ENCODE assay signal across 8 cellular contexts in the genomic region with DNA sequence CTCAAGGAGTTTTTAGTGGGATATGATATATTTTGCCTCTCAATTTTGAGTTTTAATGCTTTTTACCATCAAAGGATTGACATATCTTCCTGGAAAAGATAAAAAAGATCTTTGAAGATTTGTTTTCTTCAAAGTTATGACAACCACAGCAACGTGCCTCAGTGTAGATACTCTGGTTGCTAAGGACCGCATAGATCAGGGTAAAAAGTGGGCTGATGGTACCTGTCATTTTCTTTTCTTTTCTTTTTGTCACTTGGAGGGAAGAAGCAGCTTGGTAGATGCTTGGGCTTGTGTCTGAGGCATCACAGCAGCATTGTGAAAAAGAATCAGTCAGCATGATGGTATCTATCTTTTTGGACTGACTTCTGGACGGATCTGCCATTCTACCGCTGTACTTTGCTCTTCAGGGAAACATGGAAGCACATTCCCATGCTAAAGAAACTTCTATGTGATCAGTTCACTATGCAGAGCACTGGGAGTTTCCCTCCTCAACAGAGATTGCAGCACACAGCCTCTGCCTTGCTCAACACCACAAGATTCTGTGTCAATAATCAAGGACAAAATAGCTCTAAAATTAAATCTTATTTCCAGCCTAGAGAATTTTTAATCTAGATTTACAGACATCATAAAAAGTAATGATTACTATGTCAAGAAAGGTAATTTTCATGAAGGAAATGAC. TPM values are rescaled to one million over a fixed set of nuclear protein-coding genes. Genes with fewer than 3 reads are reported as not detected.
DNase-seq lines count a peak whose midpoint lies in the region; ATAC-seq and TF ChIP-seq lines count a peak whose summit lies in the region.

No MANE protein-coding gene starts in this region.

- no peaks in the 10 kb centered on the region for H3K27me3 ChIP-seq in SJSA1 (replicated peaks)
- no peaks in the 10 kb centered on the region for H3K27me3 ChIP-seq in A673 (replicated peaks; ENCODE audit: insufficient read depth, low read depth, low read length, poor library complexity)
- no peaks in the 10 kb centered on the region for H3K27me3 ChIP-seq in SJCRH30

- DNase-seq in SJSA1 (ENCODE audit: low read depth in 1 of 2, low spot score in 2 of 2) (no peak), fibroblast of pulmonary artery (ENCODE audit: low read depth) (peak; percentile 89), A673 (ENCODE audit: low spot score) (no peak), SJCRH30 (no peak), NCI-H1417 treated with DMSO at 0.1 percent for 48 hours (lab: John Stamatoyannopoulos, UW) (no peak)

- H3K4me3 ChIP-seq in SJSA1 (no peak overlapping the region), fibroblast of pulmonary artery (replicated peaks; ENCODE audit: low read depth, low read length) (no peak overlapping the region), skin epidermis (no peak overlapping the region), A673 (ENCODE audit: low read depth, low read length, poor library complexity, severe bottlenecking) (no peak overlapping the region), SJCRH30 (no peak overlapping the region)

- ATAC-seq in GM19463 (IDR thresholded peaks at IDR 0.05; ENCODE audit: unreplicated experiment) (peak; percentile 26), HG02981 (IDR thresholded peaks at IDR 0.05; ENCODE audit: unreplicated experiment) (no peak)

- BruUV-seq in A673 (replicated peaks; lab: Mats Ljungman, UMichigan): no TSS peak

- CTCF ChIA-PET in A673 (lab: Charles Lee): no interaction called here

- H3K9me3 ChIP-seq in SJSA1 (replicated peaks) (no peaks in the 10 kb centered on the region), A673 (ENCODE audit: low read depth, low read length, poor library complexity, severe bottlenecking) (no peaks in the 10 kb centered on the region), SJCRH30 (replicated peaks) (no peaks in the 10 kb centered on the region)

- peak overlapping the region; percentile 47; the same call in 1 of the 2 replicates for H3K27ac ChIP-seq in SJSA1
- peak overlapping the region in 20 of 21 experiments; percentile 7 to 87 (median 60) for H3K27ac ChIP-seq in skin epidermis
- no peak overlapping the region for H3K27ac ChIP-seq in A673 (ENCODE audit: low read depth, low read length, poor library complexity, severe bottlenecking)
- no peak overlapping the region for H3K27ac ChIP-seq in SJCRH30

- POLR2A ChIA-PET in A673 (lab: Charles Lee; ENCODE audit: low non-redundant PET): no interaction called here

- H3K36me3 ChIP-seq in SJSA1: no peaks in the 10 kb centered on the region
- H3K36me3 ChIP-seq in A673 (ENCODE audit: insufficient read depth, low read length, poor library complexity, severe bottlenecking): no peaks in the 10 kb centered on the region
- H3K36me3 ChIP-seq in SJCRH30: no peaks in the 10 kb centered on the region

- peaks cover 13% of the 10 kb centered on the region for H3K4me1 ChIP-seq in SJSA1 (replicated peaks)
- peaks cover 6% of the 10 kb centered on the region for H3K4me1 ChIP-seq in A673 (ENCODE audit: insufficient read depth, low read length, poor library complexity, severe bottlenecking)
- no peaks in the 10 kb centered on the region for H3K4me1 ChIP-seq in SJCRH30

- TF ChIP-seq CTCF in fibroblast of pulmonary artery (IDR thresholded peaks at IDR 0.05; ENCODE audit: low read length, missing control alignments) (no peak), A673 (conservative IDR thresholded peaks at IDR 0.05; ENCODE audit: low read depth, low read length) (no peak)

- intact Hi-C loops in A673 (cut with micrococcal nuclease; ENCODE audit: unreplicated experiment): no loop called here

RNA-seq across cellular contexts. Expression of gene SGK1, which starts 54.8 kb away (rescaled TPM):
- total RNA-seq in SJSA1 (2014; rRNA removed; shearing (Covaris generic)): 50.2 and 53.9 TPM in 2 replicates
- 40.0 and 73.3 TPM in 2 replicates for total RNA-seq in A673 (2021)
- total RNA-seq in SJCRH30 (2014; rRNA removed; shearing (Covaris generic)): 1.6 and 1.7 TPM in 2 replicates

Comparison
In these comparisons a context has a peak if more than half of its experiments do, and no peak if none do; other contexts are left out.
1. H3K27ac ChIP-seq: peak in SJSA1 (single experiment) and skin epidermis (20 of 21); none in A673 (single experiment) and SJCRH30 (single experiment).
2. RNA of gene SGK1, which starts 54.8 kb away (total RNA-seq): 40.0 to 73.3 TPM in A673 and 50.2 to 53.9 TPM in SJSA1; 1.6 to 1.7 TPM in SJCRH30; every median in the first group is over 10 times any median in the second.